13 cellular contexts compared by ENCODE assay signal in the genomic region with DNA sequence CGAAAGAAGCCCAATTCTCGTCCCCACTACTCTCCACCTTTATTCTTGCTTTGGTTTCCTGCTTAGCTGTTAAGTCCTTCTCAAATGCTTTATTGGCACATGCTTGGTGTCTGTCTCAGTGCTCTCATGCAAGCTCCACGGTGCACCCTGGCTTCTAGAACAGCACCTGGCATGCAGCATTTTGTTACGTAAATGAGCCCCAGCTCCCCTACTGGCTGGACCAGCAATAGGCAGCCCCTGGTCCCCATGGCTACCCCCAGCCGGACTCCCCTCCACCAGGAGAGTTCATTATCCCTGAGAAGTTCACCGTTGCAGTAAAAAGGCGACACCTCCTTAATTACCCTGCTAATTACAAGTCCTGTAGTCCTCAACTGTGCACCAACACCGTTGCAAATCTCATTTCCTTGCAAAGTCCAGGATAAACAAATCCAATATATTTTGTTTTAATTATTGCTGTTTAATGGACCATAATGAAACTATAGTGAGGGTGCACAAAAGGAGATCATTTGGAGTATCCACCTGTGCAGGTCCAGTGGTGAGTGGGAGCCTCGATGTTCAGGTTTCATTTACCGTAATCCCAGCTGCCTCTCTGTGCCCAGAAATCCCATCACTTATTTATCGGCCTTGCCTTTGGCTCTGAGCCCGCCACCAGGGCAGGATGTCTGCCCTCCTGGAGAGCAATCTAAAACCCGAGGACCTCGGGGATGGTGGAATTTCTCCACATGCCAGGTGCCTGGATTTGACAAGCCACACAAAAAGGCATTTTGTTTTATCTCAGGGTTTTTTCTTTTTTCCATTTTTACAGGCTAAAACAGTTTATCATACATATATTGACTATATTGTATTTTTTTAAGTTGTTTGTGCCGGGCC. TPM values are rescaled to one million over a fixed set of nuclear protein-coding genes. Genes with fewer than 3 reads are reported as not detected.
A peak's percentile ranks its signal among the peaks of the same experiment; 100 is the strongest.
DNase-seq lines count a peak whose midpoint lies in the region; ATAC-seq and TF ChIP-seq lines count a peak whose summit lies in the region.
"Had no signal": no experiment of that assay in that cellular context is flagged by ENCODE, and none has a peak within 500 bp of the region (broad histone marks: within the 10 kb centered on the region; RNA-seq: fewer than 3 reads in every experiment).

No MANE protein-coding gene starts in this region.

- H3K79me2 ChIP-seq in osteoblast (ENCODE audit: insufficient read depth, low read length): no peaks in the 10 kb centered on the region

- WGBS in body of pancreas, 2 donors: 36 to 41% methylated on average over 15 of the region's 15 CpGs
- 65 to 74% (median 72%) methylated on average over 15 of the region's 15 CpGs for WGBS in adrenal gland, 4 donors

- H2AFZ ChIP-seq in osteoblast (ENCODE audit: low read length): no peak overlapping the region

- no peaks in the 10 kb centered on the region for H3K9me3 ChIP-seq in body of pancreas
- H3K9me3 ChIP-seq in osteoblast (ENCODE audit: low read depth, low read length): no peaks in the 10 kb centered on the region
- H3K9me3 ChIP-seq in adrenal gland (replicated peaks in 1 of 3): no peaks in the 10 kb centered on the region
- H3K9me3 ChIP-seq: prostate gland had no signal

- H3K4me1 ChIP-seq in body of pancreas (peaks cover 58% of the 10 kb centered on the region), osteoblast (ENCODE audit: insufficient read depth, low read length) (no peaks in the 10 kb centered on the region), adrenal gland (replicated peaks in 1 of 2) (peaks cover 0 to 9% of the 10 kb centered on the region in 2 donors)

- H3K4me3 ChIP-seq in body of pancreas (no peak overlapping the region), osteoblast (ENCODE audit: insufficient read depth, low read length) (no peak overlapping the region), adrenal gland (no peak overlapping the region)
- H3K4me3 ChIP-seq: prostate gland had no signal

- no peaks in the 10 kb centered on the region for H4K20me1 ChIP-seq in osteoblast (ENCODE audit: insufficient read depth, low read length)

- ATAC-seq in body of pancreas: no peak
- ATAC-seq: CD8-positive, alpha-beta T cell had no signal

- H3K27me3 ChIP-seq in body of pancreas (no peaks in the 10 kb centered on the region), osteoblast (ENCODE audit: insufficient read depth, low read length) (peaks cover 58% of the 10 kb centered on the region), adrenal gland (peaks cover 3% of the 10 kb centered on the region)

- intact Hi-C loops in body of pancreas (cut with DNase I): loop anchor here (5.0 kb wide), 1 partner anchor 109 kb away; no protein-coding TSS in a partner anchor
- intact Hi-C loops in adrenal gland (cut with DNase I): loop anchor here in 1 of 2 donors (5.0 kb wide), 1 partner anchor 109 kb away; no protein-coding TSS in a partner anchor

- peak; percentile 50 for TF ChIP-seq CTCF in LNCAP (IDR thresholded peaks at IDR 0.05)
- TF ChIP-seq CTCF in body of pancreas (IDR thresholded peaks at IDR 0.05): peak in 1 of 7 experiments; percentile 11
- peak; percentile 31 for TF ChIP-seq CTCF in osteoblast (IDR thresholded peaks at IDR 0.05; ENCODE audit: extremely low read depth, low read depth, low read length)
- peak in 1 of 6 experiments; percentile 15 for TF ChIP-seq CTCF in adrenal gland (IDR thresholded peaks at IDR 0.05)

- TF ChIP-seq POLR2A in body of pancreas (IDR thresholded peaks at IDR 0.05) (no peak), adrenal gland (IDR thresholded peaks at IDR 0.05) (no peak)

- no peaks in the 10 kb centered on the region for H3K36me3 ChIP-seq in body of pancreas (replicated peaks in 1 of 2; ENCODE audit: insufficient read depth in 1 of 2, low read depth in 2 of 2)
- H3K36me3 ChIP-seq in osteoblast (ENCODE audit: insufficient read depth, low read length): no peaks in the 10 kb centered on the region
- H3K36me3 ChIP-seq in adrenal gland (replicated peaks in 1 of 2): no peaks in the 10 kb centered on the region
- H3K36me3 ChIP-seq: prostate gland had no signal

- H3K27ac ChIP-seq in body of pancreas (peak overlapping the region in 3 of 4 donors; percentile 62 to 74 (median 63)), osteoblast (ENCODE audit: low read depth, low read length) (no peak overlapping the region), adrenal gland (no peak overlapping the region)
- H3K27ac ChIP-seq: prostate gland had no signal

- H3K4me2 ChIP-seq in osteoblast (ENCODE audit: insufficient read depth, low read length): no peak overlapping the region

- peak; percentile 62 for DNase-seq in activated effector memory CD4-positive, alpha-beta T cell treated with anti-CD3 and anti-CD28 coated beads, Interleukin-2, amount 50 U/mL, for 16 hours
- no peak for DNase-seq in activated effector memory CD4-positive, alpha-beta T cell treated with Interleukin-2 at 50 U/mL for 16 hours
- DNase-seq in body of pancreas: peak; percentile 24 to 60 (median 41)
- no peak for DNase-seq in osteoblast (ENCODE audit: insufficient read length, low spot score, missing footprints)
- DNase-seq in NCI-H1436 treated with DMSO at 0.1 percent for 48 hours (lab: John Stamatoyannopoulos, UW): no peak
- DNase-seq in GM19240 (ENCODE audit: insufficient read length, low spot score): no peak
- no peak for DNase-seq in adrenal gland
- DNase-seq: activated naive CD8-positive, alpha-beta T cell treated with anti-CD3 and anti-CD28 coated beads, Interleukin-2, amount 10 ng/mL, durations not matched to agents 7 days and 5 days; CD8-positive, alpha-beta T cell; IMR-90 had no signal

RNA-seq across cellular contexts. Expression of gene DRGX, which starts 12.8 kb away (rescaled TPM):
- not detected for total RNA-seq in body of pancreas
- total RNA-seq in osteoblast: under 0.01 TPM in 1 of 2 replicates, not detected in the other
- 1 to 10 TPM in 3 of 8 donors, under 1 TPM in 1, not detected in 4; 0.27 to 9.4 (median 2.7) TPM for total RNA-seq in adrenal gland
- polyA plus RNA-seq in adrenal gland: 1 to 10 TPM; 2.0 to 9.6 (median 4.8) TPM
- total RNA-seq: activated naive CD8-positive, alpha-beta T cell treated with anti-CD3 and anti-CD28 coated beads, Interleukin-2, amount 10 ng/mL, durations not matched to agents 7 days and 5 days; CD8-positive, alpha-beta T cell; IMR-90; lower leg skin; prostate gland had no signal
- polyA plus RNA-seq: IMR-90 had no signal

Comparison
In these comparisons a context has a peak if more than half of its experiments do, and no peak if none do; other contexts are left out.
1. DNase-seq: peak in activated effector memory CD4-positive, alpha-beta T cell treated with anti-CD3 and anti-CD28 coated beads, Interleukin-2, amount 50 U/mL, for 16 hours (single experiment) and body of pancreas (4 of 4); none in activated effector memory CD4-positive, alpha-beta T cell treated with Interleukin-2 at 50 U/mL for 16 hours (single experiment), osteoblast (single experiment), NCI-H1436 treated with DMSO at 0.1 percent for 48 hours (single experiment), GM19240 (single experiment) and adrenal gland (0 of 7).
2. H3K27ac ChIP-seq: peak in body of pancreas (3 of 4); none in osteoblast (single experiment) and adrenal gland (0 of 5).